16 cellular contexts compared by ENCODE assay signal in genomic region chr1:88779880-88780279, GRCh38.
A peak's percentile ranks its signal among the peaks of the same experiment; 100 is the strongest.
DNase-seq lines count a peak whose midpoint lies in the region; FAIRE-seq and TF ChIP-seq lines count a peak whose summit lies in the region.
"Had no signal": no experiment of that assay in that cellular context is flagged by ENCODE, and none has a peak within 500 bp of the region (broad histone marks: within the 10 kb centered on the region; RNA-seq: fewer than 3 reads in every experiment).

No MANE protein-coding gene starts in this region.

- peaks cover 3% of the 10 kb centered on the region for H3K9me3 Mint-ChIP-seq in endodermal cell
- no peaks in the 10 kb centered on the region for H3K9me3 Mint-ChIP-seq in type B pancreatic cell

- POLR2A ChIA-PET in HEK293 (lab: Yijun Ruan, JAX): no interaction called here

- no peaks in the 10 kb centered on the region for H3K9me3 ChIP-seq in HEK293 (ENCODE audit: control insufficient read depth, insufficient read depth, low read depth, low read length)
- H3K9me3 ChIP-seq in endodermal cell (ENCODE audit: control insufficient read depth, low read length): peaks cover 6% of the 10 kb centered on the region
- no peaks in the 10 kb centered on the region for H3K9me3 ChIP-seq in left ventricle myocardium inferior (replicated peaks)
- H3K9me3 ChIP-seq: A549, Caco-2 had no signal

- H3K4me1 Mint-ChIP-seq in endodermal cell (peaks cover 32% of the 10 kb centered on the region), type B pancreatic cell (ENCODE audit: unreplicated experiment) (no peaks in the 10 kb centered on the region)

- DNase-seq in endodermal cell: no peak
- no peak for DNase-seq in type B pancreatic cell (ENCODE audit: extremely low spot score, unreplicated experiment)
- no peak for DNase-seq in left ventricle myocardium inferior
- no peak for DNase-seq in retina
- DNase-seq in Ammon's horn (ENCODE audit: low spot score): no peak
- DNase-seq: Caco-2; CD8-positive, alpha-beta memory T cell; DMS79; HCEC 1CT; IMR-90; KG1 had no signal

- CTCF ChIA-PET in HEK293 (lab: Yijun Ruan, JAX): interaction anchor here (0.7 to 1.1 kb wide), 2 partner anchors 12 to 20 kb away, joined by 3 to 4 read pairs; no protein-coding TSS in a partner anchor

- FAIRE-seq in G401.6 (lab: Jason Lieb, UNC): peak; percentile 23
- FAIRE-seq: A549, GM12891, H1 had no signal

- peak overlapping the region; percentile 26 for H3K27ac Mint-ChIP-seq in endodermal cell
- peak overlapping the region; percentile 79 for H3K27ac Mint-ChIP-seq in type B pancreatic cell
- H3K27ac Mint-ChIP-seq: CD8-positive, alpha-beta memory T cell had no signal

- H3K36me3 Mint-ChIP-seq in endodermal cell (ENCODE audit: low read depth) (peaks cover 67% of the 10 kb centered on the region), type B pancreatic cell (peaks cover 37% of the 10 kb centered on the region)

- H3K27me3 Mint-ChIP-seq in endodermal cell (ENCODE audit: insufficient read depth): no peaks in the 10 kb centered on the region
- no peaks in the 10 kb centered on the region for H3K27me3 Mint-ChIP-seq in type B pancreatic cell
- H3K27me3 Mint-ChIP-seq: CD8-positive, alpha-beta memory T cell had no signal

- H3K4me1 ChIP-seq in HEK293 (ENCODE audit: control insufficient read depth, insufficient read depth, low read length) (no peaks in the 10 kb centered on the region), endodermal cell (ENCODE audit: control insufficient read depth, insufficient read depth, low read length) (peaks cover 7% of the 10 kb centered on the region), left ventricle myocardium inferior (no peaks in the 10 kb centered on the region)

- H3K4me3 ChIP-seq in HEK293 (ENCODE audit: low read depth, low read length) (no peak overlapping the region), endodermal cell (ENCODE audit: low read length) (no peak overlapping the region), left ventricle myocardium inferior (no peak overlapping the region)
- H3K4me3 ChIP-seq: A549 had no signal

- H3K36me3 ChIP-seq in HEK293 (ENCODE audit: control insufficient read depth in 2 of 2, insufficient read depth in 1 of 2, low read length in 2 of 2): peaks cover 7 to 44% of the 10 kb centered on the region in 2 experiments
- H3K36me3 ChIP-seq in endodermal cell (ENCODE audit: control insufficient read depth, insufficient read depth, low read length): peaks cover 39% of the 10 kb centered on the region
- peaks cover 33% of the 10 kb centered on the region for H3K36me3 ChIP-seq in left ventricle myocardium inferior

- no peak overlapping the region for H3K9ac ChIP-seq in endodermal cell (ENCODE audit: extremely low read depth, low read length, poor library complexity, severe bottlenecking)

- H3K4me3 Mint-ChIP-seq in endodermal cell (no peak overlapping the region), type B pancreatic cell (no peak overlapping the region)
- H3K4me3 Mint-ChIP-seq: CD8-positive, alpha-beta memory T cell had no signal

- no peak for TF ChIP-seq CTCF in HEK293 (tag by site-specific recombination; IDR thresholded peaks at IDR 0.05)
- no peak for TF ChIP-seq CTCF in endodermal cell (conservative IDR thresholded peaks at IDR 0.05)
- TF ChIP-seq CTCF in type B pancreatic cell (conservative IDR thresholded peaks at IDR 0.05): no peak
- no peak for TF ChIP-seq CTCF in left ventricle myocardium inferior (IDR thresholded peaks at IDR 0.05; ENCODE audit: borderline replicate concordance)

- H3K27ac ChIP-seq in HEK293 (ENCODE audit: extremely low read depth, low read depth, low read length) (no peak overlapping the region), endodermal cell (ENCODE audit: low read depth, low read length) (no peak overlapping the region), left ventricle myocardium inferior (replicated peaks) (no peak overlapping the region)
- H3K27ac ChIP-seq: A549 had no signal

- intact Hi-C loops in left ventricle myocardium inferior (cut with micrococcal nuclease): no loop called here

- no peaks in the 10 kb centered on the region for H3K27me3 ChIP-seq in endodermal cell (ENCODE audit: control insufficient read depth, insufficient read depth, low read length, poor library complexity, severe bottlenecking)
- no peaks in the 10 kb centered on the region for H3K27me3 ChIP-seq in left ventricle myocardium inferior (ENCODE audit: low read depth)

TF ChIP-seq in HEK293, 187 proteins besides CTCF, POLR2A, EP300 and RAD21:
- TF ChIP-seq ZNF529 (tag by site-specific recombination; IDR thresholded peaks at IDR 0.05; ENCODE audit: insufficient replicate concordance) (no peak), GFI1B (tag by site-specific recombination; IDR thresholded peaks at IDR 0.05) (0 out of 2 replicates have a peak, but pooled peaks have one; percentile 32)
- TF ChIP-seq, protein P1, sequence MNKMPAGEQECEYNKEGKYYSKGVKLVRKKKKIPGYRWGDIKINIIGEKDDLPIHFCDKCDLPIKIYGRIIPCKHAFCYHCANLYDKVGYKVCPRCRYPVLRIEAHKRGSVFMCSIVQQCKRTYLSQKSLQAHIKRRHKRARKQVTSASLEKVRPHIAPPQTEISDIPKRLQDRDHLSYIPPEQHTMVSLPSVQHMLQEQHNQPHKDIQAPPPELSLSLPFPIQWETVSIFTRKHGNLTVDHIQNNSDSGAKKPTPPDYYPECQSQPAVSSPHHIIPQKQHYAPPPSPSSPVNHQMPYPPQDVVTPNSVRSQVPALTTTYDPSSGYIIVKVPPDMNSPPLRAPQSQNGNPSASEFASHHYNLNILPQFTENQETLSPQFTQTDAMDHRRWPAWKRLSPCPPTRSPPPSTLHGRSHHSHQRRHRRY (tag by site-specific recombination; IDR thresholded peaks at IDR 0.05): no peak
